16 cellular contexts compared by ENCODE assay signal in genomic region chr10:32299354-32299980, GRCh38. TPM values are rescaled to one million over a fixed set of nuclear protein-coding genes. Genes with fewer than 3 reads are reported as not detected.
DNase-seq lines count a peak whose midpoint lies in the region; ATAC-seq and TF ChIP-seq lines count a peak whose summit lies in the region.
"Had no signal": no experiment of that assay in that cellular context is flagged by ENCODE, and none has a peak within 500 bp of the region (broad histone marks: within the 10 kb centered on the region; RNA-seq: fewer than 3 reads in every experiment).

No MANE protein-coding gene starts in this region.

- no peaks in the 10 kb centered on the region for H3K27me3 ChIP-seq in GM23248 (replicated peaks; ENCODE audit: insufficient read depth)
- no peaks in the 10 kb centered on the region for H3K27me3 ChIP-seq in osteoblast (ENCODE audit: insufficient read depth, low read length)
- H3K27me3 ChIP-seq in effector memory CD4-positive, alpha-beta T cell (replicated peaks; ENCODE audit: control insufficient read depth, insufficient read depth, low read length, poor library complexity, severe bottlenecking): no peaks in the 10 kb centered on the region
- H3K27me3 ChIP-seq: breast epithelium, gastrocnemius medialis had no signal

- no peak for TF ChIP-seq CTCF in osteoblast (IDR thresholded peaks at IDR 0.05; ENCODE audit: extremely low read depth, low read depth, low read length)

- H3K27me3 Mint-ChIP-seq in activated T-cell treated with anti-CD3 and anti-CD28 coated beads, Interleukin-2, amount 50 U/mL, for 24 hours: no peaks in the 10 kb centered on the region
- no peaks in the 10 kb centered on the region for H3K27me3 Mint-ChIP-seq in activated naive CD8-positive, alpha-beta T cell treated with anti-CD3 and anti-CD28 coated beads for 36 hours
- no peaks in the 10 kb centered on the region for H3K27me3 Mint-ChIP-seq in activated CD8-positive, alpha-beta memory T cell treated with anti-CD3 and anti-CD28 coated beads, Interleukin-2, amount 10 ng/mL, durations not matched to agents 7 days and 5 days
- H3K27me3 Mint-ChIP-seq: type B pancreatic cell had no signal

- H3K4me1 ChIP-seq in GM23248 (ENCODE audit: insufficient read depth): peaks cover 14% of the 10 kb centered on the region
- H3K4me1 ChIP-seq in osteoblast (ENCODE audit: insufficient read depth, low read length): peaks cover 9% of the 10 kb centered on the region
- peaks cover 8% of the 10 kb centered on the region for H3K4me1 ChIP-seq in effector memory CD4-positive, alpha-beta T cell (ENCODE audit: control insufficient read depth, insufficient read depth, low read length, poor library complexity, severe bottlenecking)
- H3K4me1 ChIP-seq: breast epithelium had no signal

- H3K79me2 ChIP-seq in GM23248 (ENCODE audit: insufficient read depth) (peaks cover 100% of the 10 kb centered on the region), osteoblast (ENCODE audit: insufficient read depth, low read length) (peaks cover 92% of the 10 kb centered on the region)

- H3K4me2 ChIP-seq in GM23248 (ENCODE audit: unreplicated experiment) (no peak overlapping the region), osteoblast (ENCODE audit: insufficient read depth, low read length) (no peak overlapping the region)

- CTCF ChIA-PET in activated CD8-positive, alpha-beta memory T cell treated with anti-CD3 and anti-CD28 coated beads, Interleukin-2, amount 10 ng/mL, durations not matched to agents 7 days and 5 days (lab: Charles Lee): interaction anchor here (0.8 kb wide), 1 partner anchor 47 kb away, joined by 3 read pairs; no protein-coding TSS in a partner anchor

- peaks cover 63% of the 10 kb centered on the region for H3K36me3 Mint-ChIP-seq in activated T-cell treated with anti-CD3 and anti-CD28 coated beads, Interleukin-2, amount 50 U/mL, for 24 hours (ENCODE audit: low read depth)
- H3K36me3 Mint-ChIP-seq in activated naive CD8-positive, alpha-beta T cell treated with anti-CD3 and anti-CD28 coated beads for 36 hours: peaks cover 39% of the 10 kb centered on the region
- peaks cover 36% of the 10 kb centered on the region for H3K36me3 Mint-ChIP-seq in activated CD8-positive, alpha-beta memory T cell treated with anti-CD3 and anti-CD28 coated beads, Interleukin-2, amount 10 ng/mL, durations not matched to agents 7 days and 5 days

- ATAC-seq in activated CD8-positive, alpha-beta memory T cell treated with anti-CD3 and anti-CD28 coated beads, Interleukin-2, amount 10 ng/mL, durations not matched to agents 7 days and 5 days: no peak
- ATAC-seq: gastrocnemius medialis, left cardiac atrium had no signal

- WGBS in GM23248 (ENCODE audit: low coverage in 1 of 2, low lambda C conversion rate in 2 of 2, missing lambda C conversion rate in 2 of 2), 2 experiments: 71 to 72% methylated on average over 7 of the region's 7 CpGs

- H3K9me3 ChIP-seq in GM23248 (ENCODE audit: low read depth) (no peaks in the 10 kb centered on the region), osteoblast (ENCODE audit: low read depth, low read length) (no peaks in the 10 kb centered on the region)
- no peaks in the 10 kb centered on the region for H3K9me3 ChIP-seq in effector memory CD4-positive, alpha-beta T cell (ENCODE audit: control insufficient read depth, low read length)
- H3K9me3 ChIP-seq: breast epithelium, gastrocnemius medialis had no signal

- H3K27ac Mint-ChIP-seq in activated T-cell treated with anti-CD3 and anti-CD28 coated beads, Interleukin-2, amount 50 U/mL, for 24 hours: peak overlapping the region; percentile 89
- peak overlapping the region; percentile 71 for H3K27ac Mint-ChIP-seq in activated naive CD8-positive, alpha-beta T cell treated with anti-CD3 and anti-CD28 coated beads for 36 hours
- H3K27ac Mint-ChIP-seq in activated CD8-positive, alpha-beta memory T cell treated with anti-CD3 and anti-CD28 coated beads, Interleukin-2, amount 10 ng/mL, durations not matched to agents 7 days and 5 days: no peak overlapping the region
- H3K27ac Mint-ChIP-seq: type B pancreatic cell had no signal

- H3F3A ChIP-seq in GM23248 (ENCODE audit: insufficient read depth): peaks cover 23% of the 10 kb centered on the region

- H4K20me1 ChIP-seq in GM23248 (ENCODE audit: insufficient read depth) (no peaks in the 10 kb centered on the region; the same call in 1 of the 2 replicates), osteoblast (ENCODE audit: insufficient read depth, low read length) (peaks cover 52% of the 10 kb centered on the region)

- H3K36me3 ChIP-seq in GM23248 (ENCODE audit: low read depth): peaks cover 16% of the 10 kb centered on the region
- peaks cover 13% of the 10 kb centered on the region for H3K36me3 ChIP-seq in osteoblast (ENCODE audit: insufficient read depth, low read length)
- H3K36me3 ChIP-seq in effector memory CD4-positive, alpha-beta T cell (ENCODE audit: control insufficient read depth, insufficient read depth, low read length): peaks cover 19% of the 10 kb centered on the region
- H3K36me3 ChIP-seq: breast epithelium had no signal

- H2AFZ ChIP-seq in GM23248: no peak overlapping the region
- no peak overlapping the region for H2AFZ ChIP-seq in osteoblast (ENCODE audit: low read length)

- no peak overlapping the region for H3K4me3 Mint-ChIP-seq in activated T-cell treated with anti-CD3 and anti-CD28 coated beads, Interleukin-2, amount 50 U/mL, for 24 hours
- H3K4me3 Mint-ChIP-seq in activated naive CD8-positive, alpha-beta T cell treated with anti-CD3 and anti-CD28 coated beads for 36 hours: no peak overlapping the region
- no peak overlapping the region for H3K4me3 Mint-ChIP-seq in activated CD8-positive, alpha-beta memory T cell treated with anti-CD3 and anti-CD28 coated beads, Interleukin-2, amount 10 ng/mL, durations not matched to agents 7 days and 5 days
- H3K4me3 Mint-ChIP-seq: type B pancreatic cell had no signal

- no peak for DNase-seq in activated T-cell treated with anti-CD3 and anti-CD28 coated beads, Interleukin-2, amount 50 U/mL, for 24 hours
- no peak for DNase-seq in activated T-cell treated with anti-CD3 and anti-CD28 coated beads, Interleukin-2, amount 50 U/mL, for 48 hours
- no peak for DNase-seq in GM23248
- DNase-seq in activated naive CD8-positive, alpha-beta T cell treated with anti-CD3 and anti-CD28 coated beads for 36 hours: no peak
- no peak for DNase-seq in osteoblast (ENCODE audit: insufficient read length, low spot score, missing footprints)
- DNase-seq in activated CD8-positive, alpha-beta memory T cell treated with anti-CD3 and anti-CD28 coated beads, Interleukin-2, amount 10 ng/mL, durations not matched to agents 7 days and 5 days: no peak
- no peak for DNase-seq in effector memory CD4-positive, alpha-beta T cell
- no peak for DNase-seq in NCI-H1105 (lab: John Stamatoyannopoulos, UW)
- DNase-seq: DND-41; gastrocnemius medialis; left cardiac atrium; retina; stimulated activated CD4-positive, alpha-beta T cell treated with anti-CD3 and anti-CD28 coated beads, Interleukin-12 subunit alpha, Interleukin-12 subunit beta, amount 100 ng/mL, for 4 hours had no signal

- H3K9me2 ChIP-seq in GM23248 (ENCODE audit: insufficient read depth): no peaks in the 10 kb centered on the region

- H3K9me3 Mint-ChIP-seq in activated T-cell treated with anti-CD3 and anti-CD28 coated beads, Interleukin-2, amount 50 U/mL, for 24 hours: no peaks in the 10 kb centered on the region
- H3K9me3 Mint-ChIP-seq in activated naive CD8-positive, alpha-beta T cell treated with anti-CD3 and anti-CD28 coated beads for 36 hours: no peaks in the 10 kb centered on the region
- H3K9me3 Mint-ChIP-seq in activated CD8-positive, alpha-beta memory T cell treated with anti-CD3 and anti-CD28 coated beads, Interleukin-2, amount 10 ng/mL, durations not matched to agents 7 days and 5 days (ENCODE audit: low read depth): no peaks in the 10 kb centered on the region
- H3K9me3 Mint-ChIP-seq: type B pancreatic cell had no signal

- in situ Hi-C loops in GM23248 (cut with MboI): no loop called here

- no peak overlapping the region for H3K9ac ChIP-seq in GM23248

- H3K4me3 ChIP-seq in GM23248 (no peak overlapping the region), osteoblast (ENCODE audit: insufficient read depth, low read length) (no peak overlapping the region)
- no peak overlapping the region for H3K4me3 ChIP-seq in effector memory CD4-positive, alpha-beta T cell (ENCODE audit: insufficient read depth, low read depth, low read length, poor library complexity, severe bottlenecking)
- H3K4me3 ChIP-seq: breast epithelium, gastrocnemius medialis had no signal

- H3K4me1 Mint-ChIP-seq in activated T-cell treated with anti-CD3 and anti-CD28 coated beads, Interleukin-2, amount 50 U/mL, for 24 hours (ENCODE audit: low read depth): peaks cover 69% of the 10 kb centered on the region
- peaks cover 52% of the 10 kb centered on the region for H3K4me1 Mint-ChIP-seq in activated naive CD8-positive, alpha-beta T cell treated with anti-CD3 and anti-CD28 coated beads for 36 hours
- peaks cover 25% of the 10 kb centered on the region for H3K4me1 Mint-ChIP-seq in activated CD8-positive, alpha-beta memory T cell treated with anti-CD3 and anti-CD28 coated beads, Interleukin-2, amount 10 ng/mL, durations not matched to agents 7 days and 5 days

- peak overlapping the region; percentile 5; the same call in 1 of the 2 replicates for H3K27ac ChIP-seq in GM23248
- H3K27ac ChIP-seq in osteoblast (ENCODE audit: low read depth, low read length): peak overlapping the region; percentile 87
- no peak overlapping the region for H3K27ac ChIP-seq in effector memory CD4-positive, alpha-beta T cell (ENCODE audit: insufficient read depth, low read length, poor library complexity, severe bottlenecking)
- H3K27ac ChIP-seq: breast epithelium, gastrocnemius medialis, VCaP had no signal

RNA-seq across cellular contexts. Expression of gene EPC1, which starts 47.5 kb away (rescaled TPM):
- 12.5 and 19.1 TPM in 2 replicates for total RNA-seq in GM23248 (2014; rRNA removed; shearing (Covaris generic))
- 10.6 and 10.7 TPM in 2 replicates for polyA plus RNA-seq in GM23248 (2016; fragmentation: Nextera tagmentation; extraction: Ambion mirVana)
- total RNA-seq in activated naive CD8-positive, alpha-beta T cell treated with anti-CD3 and anti-CD28 coated beads for 36 hours: 10 to 100 TPM; 32.1 to 33.1 TPM
- total RNA-seq in osteoblast: 30.8 and 32.4 TPM in 2 replicates
- 10 to 100 TPM; 32.1 to 42.3 TPM for total RNA-seq in activated CD8-positive, alpha-beta memory T cell treated with anti-CD3 and anti-CD28 coated beads, Interleukin-2, amount 10 ng/mL, durations not matched to agents 7 days and 5 days
